ENCODE assay signal across 1 cellular context in the genomic region with DNA sequence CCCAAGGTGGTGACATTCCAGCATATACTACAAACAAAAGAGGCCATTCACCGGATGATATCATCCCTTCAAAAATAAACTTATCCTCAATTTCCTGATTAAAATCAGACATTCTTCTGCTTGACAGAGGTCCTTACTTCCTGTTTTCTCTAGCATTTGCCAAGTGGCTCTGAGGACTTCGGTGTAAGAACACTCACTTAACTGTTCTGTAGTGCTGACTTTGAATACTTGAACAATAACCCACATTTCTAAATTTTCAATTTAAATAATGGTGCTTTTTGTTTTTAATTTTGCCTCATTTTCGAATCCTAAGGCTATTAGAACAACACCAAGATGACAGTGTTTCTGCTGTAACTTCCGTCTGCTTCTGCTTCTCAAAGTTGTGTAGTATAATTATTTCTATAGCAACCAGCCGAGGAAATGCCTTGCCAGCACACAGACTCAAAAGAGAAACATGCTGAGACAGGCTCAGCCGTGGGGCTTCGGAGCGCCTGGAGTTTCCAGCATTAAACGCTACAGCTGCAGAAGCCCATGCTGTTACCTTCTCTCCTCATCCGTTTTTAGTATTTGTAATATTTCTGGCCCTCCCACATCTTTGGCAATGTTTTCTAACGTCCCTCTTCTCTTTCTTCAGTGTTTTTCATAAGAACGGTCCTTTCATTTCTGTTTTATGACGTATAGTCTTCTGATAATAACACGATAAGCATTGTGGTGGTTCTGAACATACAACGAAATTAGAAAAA.
TF ChIP-seq lines count a peak whose summit lies in the region.

No MANE protein-coding gene starts in this region.

TF ChIP-seq in K562, 482 proteins besides CTCF, POLR2A, EP300 and RAD21 (continued from another document and continues in another):
- TF ChIP-seq, protein P1, sequence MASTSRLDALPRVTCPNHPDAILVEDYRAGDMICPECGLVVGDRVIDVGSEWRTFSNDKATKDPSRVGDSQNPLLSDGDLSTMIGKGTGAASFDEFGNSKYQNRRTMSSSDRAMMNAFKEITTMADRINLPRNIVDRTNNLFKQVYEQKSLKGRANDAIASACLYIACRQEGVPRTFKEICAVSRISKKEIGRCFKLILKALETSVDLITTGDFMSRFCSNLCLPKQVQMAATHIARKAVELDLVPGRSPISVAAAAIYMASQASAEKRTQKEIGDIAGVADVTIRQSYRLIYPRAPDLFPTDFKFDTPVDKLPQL (IDR thresholded peaks at IDR 0.05; ENCODE audit: extremely low read depth, insufficient read length) = no peak
- TF ChIP-seq ATF7 (IDR thresholded peaks at IDR 0.05) = peak; percentile 49; the same call in 1 of the 2 replicates
- TF ChIP-seq MCM2 (IDR thresholded peaks at IDR 0.05; ENCODE audit: low read depth) = no peak
- TF ChIP-seq CBX3 (IDR thresholded peaks at IDR 0.05; ENCODE audit: borderline replicate concordance in 1 of 2, low read length in 2 of 2) = no peak
- no peak for TF ChIP-seq CHCHD3 (CRISPR knock-in tag; IDR thresholded peaks at IDR 0.05)
- TF ChIP-seq EZH2 (IDR thresholded peaks at IDR 0.05; ENCODE audit: borderline replicate concordance, low read depth, low read length) = no peak
- TF ChIP-seq, protein P2, sequence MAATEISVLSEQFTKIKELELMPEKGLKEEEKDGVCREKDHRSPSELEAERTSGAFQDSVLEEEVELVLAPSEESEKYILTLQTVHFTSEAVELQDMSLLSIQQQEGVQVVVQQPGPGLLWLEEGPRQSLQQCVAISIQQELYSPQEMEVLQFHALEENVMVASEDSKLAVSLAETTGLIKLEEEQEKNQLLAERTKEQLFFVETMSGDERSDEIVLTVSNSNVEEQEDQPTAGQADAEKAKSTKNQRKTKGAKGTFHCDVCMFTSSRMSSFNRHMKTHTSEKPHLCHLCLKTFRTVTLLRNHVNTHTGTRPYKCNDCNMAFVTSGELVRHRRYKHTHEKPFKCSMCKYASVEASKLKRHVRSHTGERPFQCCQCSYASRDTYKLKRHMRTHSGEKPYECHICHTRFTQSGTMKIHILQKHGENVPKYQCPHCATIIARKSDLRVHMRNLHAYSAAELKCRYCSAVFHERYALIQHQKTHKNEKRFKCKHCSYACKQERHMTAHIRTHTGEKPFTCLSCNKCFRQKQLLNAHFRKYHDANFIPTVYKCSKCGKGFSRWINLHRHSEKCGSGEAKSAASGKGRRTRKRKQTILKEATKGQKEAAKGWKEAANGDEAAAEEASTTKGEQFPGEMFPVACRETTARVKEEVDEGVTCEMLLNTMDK (IDR thresholded peaks at IDR 0.05; ENCODE audit: borderline replicate concordance, insufficient read depth, low read depth, low read length, poor library complexity, severe bottlenecking) = no peak
- peak; percentile 63; the same call in 1 of the 2 replicates for TF ChIP-seq JUN (IDR thresholded peaks at IDR 0.05; ENCODE audit: borderline replicate concordance, low read depth, low read length)
- TF ChIP-seq JUN (CRISPR knock-in tag; IDR thresholded peaks at IDR 0.05; ENCODE audit: borderline replicate concordance) = no peak
- no peak for TF ChIP-seq U2AF2 (optimal IDR thresholded peaks at IDR 0.05; ENCODE audit: low read depth, low read length)
- TF ChIP-seq, protein P3, sequence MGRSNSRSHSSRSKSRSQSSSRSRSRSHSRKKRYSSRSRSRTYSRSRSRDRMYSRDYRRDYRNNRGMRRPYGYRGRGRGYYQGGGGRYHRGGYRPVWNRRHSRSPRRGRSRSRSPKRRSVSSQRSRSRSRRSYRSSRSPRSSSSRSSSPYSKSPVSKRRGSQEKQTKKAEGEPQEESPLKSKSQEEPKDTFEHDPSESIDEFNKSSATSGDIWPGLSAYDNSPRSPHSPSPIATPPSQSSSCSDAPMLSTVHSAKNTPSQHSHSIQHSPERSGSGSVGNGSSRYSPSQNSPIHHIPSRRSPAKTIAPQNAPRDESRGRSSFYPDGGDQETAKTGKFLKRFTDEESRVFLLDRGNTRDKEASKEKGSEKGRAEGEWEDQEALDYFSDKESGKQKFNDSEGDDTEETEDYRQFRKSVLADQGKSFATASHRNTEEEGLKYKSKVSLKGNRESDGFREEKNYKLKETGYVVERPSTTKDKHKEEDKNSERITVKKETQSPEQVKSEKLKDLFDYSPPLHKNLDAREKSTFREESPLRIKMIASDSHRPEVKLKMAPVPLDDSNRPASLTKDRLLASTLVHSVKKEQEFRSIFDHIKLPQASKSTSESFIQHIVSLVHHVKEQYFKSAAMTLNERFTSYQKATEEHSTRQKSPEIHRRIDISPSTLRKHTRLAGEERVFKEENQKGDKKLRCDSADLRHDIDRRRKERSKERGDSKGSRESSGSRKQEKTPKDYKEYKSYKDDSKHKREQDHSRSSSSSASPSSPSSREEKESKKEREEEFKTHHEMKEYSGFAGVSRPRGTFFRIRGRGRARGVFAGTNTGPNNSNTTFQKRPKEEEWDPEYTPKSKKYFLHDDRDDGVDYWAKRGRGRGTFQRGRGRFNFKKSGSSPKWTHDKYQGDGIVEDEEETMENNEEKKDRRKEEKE (IDR thresholded peaks at IDR 0.05; ENCODE audit: borderline replicate concordance in 1 of 2, control insufficient read depth in 1 of 2, low read depth in 2 of 2, low read length in 1 of 2) = no peak
- TF ChIP-seq, protein P4, sequence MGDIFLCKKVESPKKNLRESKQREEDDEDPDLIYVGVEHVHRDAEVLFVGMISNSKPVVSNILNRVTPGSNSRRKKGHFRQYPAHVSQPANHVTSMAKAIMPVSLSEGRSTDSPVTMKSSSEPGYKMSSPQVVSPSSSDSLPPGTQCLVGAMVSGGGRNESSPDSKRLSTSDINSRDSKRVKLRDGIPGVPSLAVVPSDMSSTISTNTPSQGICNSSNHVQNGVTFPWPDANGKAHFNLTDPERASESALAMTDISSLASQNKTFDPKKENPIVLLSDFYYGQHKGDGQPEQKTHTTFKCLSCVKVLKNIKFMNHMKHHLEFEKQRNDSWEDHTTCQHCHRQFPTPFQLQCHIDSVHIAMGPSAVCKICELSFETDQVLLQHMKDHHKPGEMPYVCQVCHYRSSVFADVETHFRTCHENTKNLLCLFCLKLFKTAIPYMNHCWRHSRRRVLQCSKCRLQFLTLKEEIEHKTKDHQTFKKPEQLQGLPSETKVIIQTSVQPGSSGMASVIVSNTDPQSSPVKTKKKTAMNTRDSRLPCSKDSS (IDR thresholded peaks at IDR 0.05; ENCODE audit: low read depth, partially characterized antibody) = no peak
- TF ChIP-seq, protein P5, sequence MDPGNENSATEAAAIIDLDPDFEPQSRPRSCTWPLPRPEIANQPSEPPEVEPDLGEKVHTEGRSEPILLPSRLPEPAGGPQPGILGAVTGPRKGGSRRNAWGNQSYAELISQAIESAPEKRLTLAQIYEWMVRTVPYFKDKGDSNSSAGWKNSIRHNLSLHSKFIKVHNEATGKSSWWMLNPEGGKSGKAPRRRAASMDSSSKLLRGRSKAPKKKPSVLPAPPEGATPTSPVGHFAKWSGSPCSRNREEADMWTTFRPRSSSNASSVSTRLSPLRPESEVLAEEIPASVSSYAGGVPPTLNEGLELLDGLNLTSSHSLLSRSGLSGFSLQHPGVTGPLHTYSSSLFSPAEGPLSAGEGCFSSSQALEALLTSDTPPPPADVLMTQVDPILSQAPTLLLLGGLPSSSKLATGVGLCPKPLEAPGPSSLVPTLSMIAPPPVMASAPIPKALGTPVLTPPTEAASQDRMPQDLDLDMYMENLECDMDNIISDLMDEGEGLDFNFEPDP (CRISPR knock-in tag; IDR thresholded peaks at IDR 0.05) = no peak
- TF ChIP-seq, protein P6, sequence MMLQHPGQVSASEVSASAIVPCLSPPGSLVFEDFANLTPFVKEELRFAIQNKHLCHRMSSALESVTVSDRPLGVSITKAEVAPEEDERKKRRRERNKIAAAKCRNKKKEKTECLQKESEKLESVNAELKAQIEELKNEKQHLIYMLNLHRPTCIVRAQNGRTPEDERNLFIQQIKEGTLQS (IDR thresholded peaks at IDR 0.05) = peak; percentile 80
- TF ChIP-seq, protein P6 (CRISPR knock-in tag; conservative IDR thresholded peaks at IDR 0.05) = no peak
- no peak for TF ChIP-seq ZNF212 (CRISPR knock-in tag; IDR thresholded peaks at IDR 0.05)
- TF ChIP-seq, protein P7, sequence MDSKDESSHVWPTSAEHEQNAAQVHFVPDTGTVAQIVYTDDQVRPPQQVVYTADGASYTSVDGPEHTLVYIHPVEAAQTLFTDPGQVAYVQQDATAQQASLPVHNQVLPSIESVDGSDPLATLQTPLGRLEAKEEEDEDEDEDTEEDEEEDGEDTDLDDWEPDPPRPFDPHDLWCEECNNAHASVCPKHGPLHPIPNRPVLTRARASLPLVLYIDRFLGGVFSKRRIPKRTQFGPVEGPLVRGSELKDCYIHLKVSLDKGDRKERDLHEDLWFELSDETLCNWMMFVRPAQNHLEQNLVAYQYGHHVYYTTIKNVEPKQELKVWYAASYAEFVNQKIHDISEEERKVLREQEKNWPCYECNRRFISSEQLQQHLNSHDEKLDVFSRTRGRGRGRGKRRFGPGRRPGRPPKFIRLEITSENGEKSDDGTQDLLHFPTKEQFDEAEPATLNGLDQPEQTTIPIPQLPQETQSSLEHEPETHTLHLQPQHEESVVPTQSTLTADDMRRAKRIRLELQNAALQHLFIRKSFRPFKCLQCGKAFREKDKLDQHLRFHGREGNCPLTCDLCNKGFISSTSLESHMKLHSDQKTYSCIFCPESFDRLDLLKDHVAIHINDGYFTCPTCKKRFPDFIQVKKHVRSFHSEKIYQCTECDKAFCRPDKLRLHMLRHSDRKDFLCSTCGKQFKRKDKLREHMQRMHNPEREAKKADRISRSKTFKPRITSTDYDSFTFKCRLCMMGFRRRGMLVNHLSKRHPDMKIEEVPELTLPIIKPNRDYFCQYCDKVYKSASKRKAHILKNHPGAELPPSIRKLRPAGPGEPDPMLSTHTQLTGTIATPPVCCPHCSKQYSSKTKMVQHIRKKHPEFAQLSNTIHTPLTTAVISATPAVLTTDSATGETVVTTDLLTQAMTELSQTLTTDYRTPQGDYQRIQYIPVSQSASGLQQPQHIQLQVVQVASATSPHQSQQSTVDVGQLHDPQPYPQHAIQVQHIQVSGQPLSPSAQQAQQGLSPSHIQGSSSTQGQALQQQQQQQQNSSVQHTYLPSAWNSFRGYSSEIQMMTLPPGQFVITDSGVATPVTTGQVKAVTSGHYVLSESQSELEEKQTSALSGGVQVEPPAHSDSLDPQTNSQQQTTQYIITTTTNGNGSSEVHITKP (IDR thresholded peaks at IDR 0.05; ENCODE audit: partially characterized antibody) = no peak
- TF ChIP-seq, protein P8, sequence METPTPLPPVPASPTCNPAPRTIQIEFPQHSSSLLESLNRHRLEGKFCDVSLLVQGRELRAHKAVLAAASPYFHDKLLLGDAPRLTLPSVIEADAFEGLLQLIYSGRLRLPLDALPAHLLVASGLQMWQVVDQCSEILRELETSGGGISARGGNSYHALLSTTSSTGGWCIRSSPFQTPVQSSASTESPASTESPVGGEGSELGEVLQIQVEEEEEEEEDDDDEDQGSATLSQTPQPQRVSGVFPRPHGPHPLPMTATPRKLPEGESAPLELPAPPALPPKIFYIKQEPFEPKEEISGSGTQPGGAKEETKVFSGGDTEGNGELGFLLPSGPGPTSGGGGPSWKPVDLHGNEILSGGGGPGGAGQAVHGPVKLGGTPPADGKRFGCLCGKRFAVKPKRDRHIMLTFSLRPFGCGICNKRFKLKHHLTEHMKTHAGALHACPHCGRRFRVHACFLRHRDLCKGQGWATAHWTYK (CRISPR knock-in tag; IDR thresholded peaks at IDR 0.05) = no peak
- TF ChIP-seq RBFOX2 (IDR thresholded peaks at IDR 0.05; ENCODE audit: low read depth, low read length) = peak; percentile 49; the same call in 1 of the 2 replicates
- no peak for TF ChIP-seq FOXA1 (IDR thresholded peaks at IDR 0.05; ENCODE audit: borderline replicate concordance)
- TF ChIP-seq ZNF764 (CRISPR knock-in tag; IDR thresholded peaks at IDR 0.05; ENCODE audit: low read depth) = no peak
- TF ChIP-seq COPS2 (conservative IDR thresholded peaks at IDR 0.05) = no peak
- TF ChIP-seq, protein P9, sequence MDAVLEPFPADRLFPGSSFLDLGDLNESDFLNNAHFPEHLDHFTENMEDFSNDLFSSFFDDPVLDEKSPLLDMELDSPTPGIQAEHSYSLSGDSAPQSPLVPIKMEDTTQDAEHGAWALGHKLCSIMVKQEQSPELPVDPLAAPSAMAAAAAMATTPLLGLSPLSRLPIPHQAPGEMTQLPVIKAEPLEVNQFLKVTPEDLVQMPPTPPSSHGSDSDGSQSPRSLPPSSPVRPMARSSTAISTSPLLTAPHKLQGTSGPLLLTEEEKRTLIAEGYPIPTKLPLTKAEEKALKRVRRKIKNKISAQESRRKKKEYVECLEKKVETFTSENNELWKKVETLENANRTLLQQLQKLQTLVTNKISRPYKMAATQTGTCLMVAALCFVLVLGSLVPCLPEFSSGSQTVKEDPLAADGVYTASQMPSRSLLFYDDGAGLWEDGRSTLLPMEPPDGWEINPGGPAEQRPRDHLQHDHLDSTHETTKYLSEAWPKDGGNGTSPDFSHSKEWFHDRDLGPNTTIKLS (IDR thresholded peaks at IDR 0.05; ENCODE audit: borderline replicate concordance, low read depth) = no peak
- no peak for TF ChIP-seq CREB1 (IDR thresholded peaks at IDR 0.05)
- TF ChIP-seq CREB1 (CRISPR knock-in tag; IDR thresholded peaks at IDR 0.05) = no peak
- TF ChIP-seq, protein P10, sequence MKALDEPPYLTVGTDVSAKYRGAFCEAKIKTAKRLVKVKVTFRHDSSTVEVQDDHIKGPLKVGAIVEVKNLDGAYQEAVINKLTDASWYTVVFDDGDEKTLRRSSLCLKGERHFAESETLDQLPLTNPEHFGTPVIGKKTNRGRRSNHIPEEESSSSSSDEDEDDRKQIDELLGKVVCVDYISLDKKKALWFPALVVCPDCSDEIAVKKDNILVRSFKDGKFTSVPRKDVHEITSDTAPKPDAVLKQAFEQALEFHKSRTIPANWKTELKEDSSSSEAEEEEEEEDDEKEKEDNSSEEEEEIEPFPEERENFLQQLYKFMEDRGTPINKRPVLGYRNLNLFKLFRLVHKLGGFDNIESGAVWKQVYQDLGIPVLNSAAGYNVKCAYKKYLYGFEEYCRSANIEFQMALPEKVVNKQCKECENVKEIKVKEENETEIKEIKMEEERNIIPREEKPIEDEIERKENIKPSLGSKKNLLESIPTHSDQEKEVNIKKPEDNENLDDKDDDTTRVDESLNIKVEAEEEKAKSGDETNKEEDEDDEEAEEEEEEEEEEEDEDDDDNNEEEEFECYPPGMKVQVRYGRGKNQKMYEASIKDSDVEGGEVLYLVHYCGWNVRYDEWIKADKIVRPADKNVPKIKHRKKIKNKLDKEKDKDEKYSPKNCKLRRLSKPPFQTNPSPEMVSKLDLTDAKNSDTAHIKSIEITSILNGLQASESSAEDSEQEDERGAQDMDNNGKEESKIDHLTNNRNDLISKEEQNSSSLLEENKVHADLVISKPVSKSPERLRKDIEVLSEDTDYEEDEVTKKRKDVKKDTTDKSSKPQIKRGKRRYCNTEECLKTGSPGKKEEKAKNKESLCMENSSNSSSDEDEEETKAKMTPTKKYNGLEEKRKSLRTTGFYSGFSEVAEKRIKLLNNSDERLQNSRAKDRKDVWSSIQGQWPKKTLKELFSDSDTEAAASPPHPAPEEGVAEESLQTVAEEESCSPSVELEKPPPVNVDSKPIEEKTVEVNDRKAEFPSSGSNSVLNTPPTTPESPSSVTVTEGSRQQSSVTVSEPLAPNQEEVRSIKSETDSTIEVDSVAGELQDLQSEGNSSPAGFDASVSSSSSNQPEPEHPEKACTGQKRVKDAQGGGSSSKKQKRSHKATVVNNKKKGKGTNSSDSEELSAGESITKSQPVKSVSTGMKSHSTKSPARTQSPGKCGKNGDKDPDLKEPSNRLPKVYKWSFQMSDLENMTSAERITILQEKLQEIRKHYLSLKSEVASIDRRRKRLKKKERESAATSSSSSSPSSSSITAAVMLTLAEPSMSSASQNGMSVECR (CRISPR knock-in tag; IDR thresholded peaks at IDR 0.05) = no peak
- no peak for TF ChIP-seq SIRT6 (IDR thresholded peaks at IDR 0.05; ENCODE audit: low read depth, low read length)
- TF ChIP-seq FUS (optimal IDR thresholded peaks at IDR 0.05; ENCODE audit: low read depth, low read length) = no peak
- no peak for TF ChIP-seq ZNF12 (CRISPR knock-in tag; IDR thresholded peaks at IDR 0.05)
- TF ChIP-seq SMARCE1 (IDR thresholded peaks at IDR 0.05) = peak; percentile 35; the same call in 1 of the 2 replicates
- no peak for TF ChIP-seq ZSCAN29 (IDR thresholded peaks at IDR 0.05)
- no peak for TF ChIP-seq SPI1 (IDR thresholded peaks at IDR 0.05; ENCODE audit: borderline replicate concordance, low read depth, low read length)
